1 cellular context compared by ENCODE assay signal in genomic region chr17:36948717-36949460, GRCh38.
A peak's percentile ranks its signal among the peaks of the same experiment; 100 is the strongest.
TF ChIP-seq lines count a peak whose summit lies in the region.

Gene AATF, plus strand, starts transcription at chr17:36948954. Its CDS starts 172 bp downstream, at chr17:36949126.

TF ChIP-seq in H1, 55 proteins besides CTCF, POLR2A, EP300 and RAD21:
- no peak for TF ChIP-seq CTBP2 (IDR thresholded peaks at IDR 0.05; ENCODE audit: borderline replicate concordance, insufficient read depth, insufficient read length, low read length)
- TF ChIP-seq SIRT6 (IDR thresholded peaks at IDR 0.05; ENCODE audit: low read length), result no peak
- TF ChIP-seq KDM1A (IDR thresholded peaks at IDR 0.05; ENCODE audit: borderline replicate concordance, low read length), result peak; percentile 16; the same call in 1 of the 2 replicates
- TF ChIP-seq YY1 (IDR thresholded peaks at IDR 0.05; ENCODE audit: low read depth, low read length), result no peak
- TF ChIP-seq RXRA (IDR thresholded peaks at IDR 0.05; ENCODE audit: insufficient read depth, low read depth, low read length), result no peak
- peak; percentile 100 for TF ChIP-seq E2F6 (IDR thresholded peaks at IDR 0.05)
- TF ChIP-seq CHD2 (IDR thresholded peaks at IDR 0.05; ENCODE audit: low read length), result peak; percentile 2; the same call in 1 of the 2 replicates
- TF ChIP-seq ASH2L (IDR thresholded peaks at IDR 0.05; ENCODE audit: low read length), result peak; percentile 97
- no peak for TF ChIP-seq TAF7 (optimal IDR thresholded peaks at IDR 0.05; ENCODE audit: borderline replicate concordance, low read depth, low read length)
- no peak for TF ChIP-seq SIX5 (IDR thresholded peaks at IDR 0.05; ENCODE audit: low read depth, low read length)
- TF ChIP-seq RBBP5 (IDR thresholded peaks at IDR 0.05; ENCODE audit: borderline replicate concordance, low read depth, low read length), result peak; percentile 97
- TF ChIP-seq BRCA1 (IDR thresholded peaks at IDR 0.05; ENCODE audit: low read depth, low read length), result no peak
- peak; percentile 87 for TF ChIP-seq KDM4A (IDR thresholded peaks at IDR 0.05; ENCODE audit: low read depth, low read length, severe bottlenecking)
- no peak for TF ChIP-seq CEBPB (IDR thresholded peaks at IDR 0.05; ENCODE audit: low read depth, low read length)
- TF ChIP-seq ZNF274 (IDR thresholded peaks at IDR 0.05; ENCODE audit: borderline replicate concordance, extremely low read depth, low read length), result no peak
- peak; percentile 92 for TF ChIP-seq USF2 (IDR thresholded peaks at IDR 0.05; ENCODE audit: low read length)
- TF ChIP-seq SP4 (IDR thresholded peaks at IDR 0.05; ENCODE audit: low read length), result peak; percentile 63
- peak; percentile 58 to 81; a peak in 2 of 4 replicates for TF ChIP-seq HDAC2 (IDR thresholded peaks at IDR 0.05; ENCODE audit: borderline replicate concordance in 1 of 2, low read depth in 2 of 2, low read length in 2 of 2)
- peak; percentile 71 for TF ChIP-seq ATF3 (IDR thresholded peaks at IDR 0.05; ENCODE audit: insufficient read depth, low read depth, low read length)
- TF ChIP-seq NANOG (IDR thresholded peaks at IDR 0.05; ENCODE audit: insufficient read depth, low read depth, low read length, poor library complexity, severe bottlenecking), result peak; percentile 6
- no peak for TF ChIP-seq CHD7 (IDR thresholded peaks at IDR 0.05; ENCODE audit: insufficient replicate concordance, low read length)
- peak; percentile 69 for TF ChIP-seq NRF1 (IDR thresholded peaks at IDR 0.05; ENCODE audit: low read depth, low read length)
- no peak for TF ChIP-seq RFX5 (IDR thresholded peaks at IDR 0.05; ENCODE audit: borderline replicate concordance, low read depth, low read length)
- TF ChIP-seq FOSL1 (IDR thresholded peaks at IDR 0.05; ENCODE audit: insufficient read depth, low read depth, low read length), result no peak
- TF ChIP-seq RNF2 (IDR thresholded peaks at IDR 0.05; ENCODE audit: borderline replicate concordance, low read depth, low read length, missing control alignments, poor library complexity, severe bottlenecking), result peak; percentile 55
- no peak for TF ChIP-seq SP2 (IDR thresholded peaks at IDR 0.05; ENCODE audit: low read length)
- TF ChIP-seq BCL11A (IDR thresholded peaks at IDR 0.05; ENCODE audit: low read depth in 2 of 2, low read length in 2 of 2), result no peak
- TF ChIP-seq PHF8 (conservative IDR thresholded peaks at IDR 0.05; ENCODE audit: low read depth, low read length), result peak; percentile 85
- TF ChIP-seq POLR2AphosphoS5 (IDR thresholded peaks at IDR 0.05; ENCODE audit: low read depth, low read length), result no peak
- no peak for TF ChIP-seq TEAD4 (IDR thresholded peaks at IDR 0.05; ENCODE audit: low read depth, low read length)
- peak; percentile 59 to 76; a peak in 3 of 4 replicates for TF ChIP-seq SIN3A (conservative IDR thresholded peaks at IDR 0.05 in 1 of 2, IDR thresholded peaks at IDR 0.05 in 1 of 2; ENCODE audit: low read depth in 1 of 2, low read length in 2 of 2)
- no peak for TF ChIP-seq CHD1 (IDR thresholded peaks at IDR 0.05; ENCODE audit: low read depth, low read length)
- TF ChIP-seq CBX5 (IDR thresholded peaks at IDR 0.05; ENCODE audit: low read depth, low read length), result no peak
- TF ChIP-seq SRF (IDR thresholded peaks at IDR 0.05; ENCODE audit: low read depth, low read length), result no peak
- TF ChIP-seq SAP30 (IDR thresholded peaks at IDR 0.05; ENCODE audit: insufficient read depth, insufficient replicate concordance, low read length), result no peak
- TF ChIP-seq ATF2 (IDR thresholded peaks at IDR 0.05; ENCODE audit: low read length), result no peak
- TF ChIP-seq KDM5A (IDR thresholded peaks at IDR 0.05; ENCODE audit: low read length), result no peak
- TF ChIP-seq CREB1 (IDR thresholded peaks at IDR 0.05), result peak; percentile 89
- no peak for TF ChIP-seq SP1 (IDR thresholded peaks at IDR 0.05; ENCODE audit: low read depth, low read length)
- TF ChIP-seq TCF12 (IDR thresholded peaks at IDR 0.05; ENCODE audit: low read depth, low read length), result 0 out of 2 replicates have a peak, but pooled peaks have one; percentile 13
- no peak; the same call in 1 of the 2 replicates for TF ChIP-seq EGR1 (IDR thresholded peaks at IDR 0.05; ENCODE audit: borderline replicate concordance, low read depth, low read length)
- no peak for TF ChIP-seq JUN (IDR thresholded peaks at IDR 0.05; ENCODE audit: low read depth, low read length)
- TF ChIP-seq MAFK (IDR thresholded peaks at IDR 0.05; ENCODE audit: low read depth, low read length), result no peak
- TF ChIP-seq MAX (IDR thresholded peaks at IDR 0.05), result peak; percentile 99
- no peak for TF ChIP-seq GTF2F1 (IDR thresholded peaks at IDR 0.05; ENCODE audit: borderline replicate concordance, low read depth, low read length)
- TF ChIP-seq BACH1 (IDR thresholded peaks at IDR 0.05; ENCODE audit: low read length), result peak; percentile 30; the same call in 1 of the 2 replicates
- no peak for TF ChIP-seq HDAC6 (IDR thresholded peaks at IDR 0.05; ENCODE audit: low read depth, low read length)
- no peak for TF ChIP-seq CBX8 (IDR thresholded peaks at IDR 0.05; ENCODE audit: borderline replicate concordance, low read depth, low read length)
- no peak for TF ChIP-seq JUND (IDR thresholded peaks at IDR 0.05; ENCODE audit: low read length)
- no peak for TF ChIP-seq SUZ12 (IDR thresholded peaks at IDR 0.05; ENCODE audit: low read length)
- TF ChIP-seq GABPA (IDR thresholded peaks at IDR 0.05; ENCODE audit: borderline replicate concordance, insufficient read depth, low read length), result no peak
- TF ChIP-seq TAF1 (IDR thresholded peaks at IDR 0.05; ENCODE audit: low read depth, low read length), result peak; percentile 59; the same call in 1 of the 2 replicates
- TF ChIP-seq EZH2 (IDR thresholded peaks at IDR 0.05; ENCODE audit: low read depth, low read length, severe bottlenecking), result no peak
- TF ChIP-seq POU5F1 (IDR thresholded peaks at IDR 0.05; ENCODE audit: low read depth, low read length), result no peak
- TF ChIP-seq TBP (IDR thresholded peaks at IDR 0.05; ENCODE audit: low read depth, low read length), result 0 out of 2 replicates have a peak, but pooled peaks have one; percentile 60
